In the genomic region with DNA sequence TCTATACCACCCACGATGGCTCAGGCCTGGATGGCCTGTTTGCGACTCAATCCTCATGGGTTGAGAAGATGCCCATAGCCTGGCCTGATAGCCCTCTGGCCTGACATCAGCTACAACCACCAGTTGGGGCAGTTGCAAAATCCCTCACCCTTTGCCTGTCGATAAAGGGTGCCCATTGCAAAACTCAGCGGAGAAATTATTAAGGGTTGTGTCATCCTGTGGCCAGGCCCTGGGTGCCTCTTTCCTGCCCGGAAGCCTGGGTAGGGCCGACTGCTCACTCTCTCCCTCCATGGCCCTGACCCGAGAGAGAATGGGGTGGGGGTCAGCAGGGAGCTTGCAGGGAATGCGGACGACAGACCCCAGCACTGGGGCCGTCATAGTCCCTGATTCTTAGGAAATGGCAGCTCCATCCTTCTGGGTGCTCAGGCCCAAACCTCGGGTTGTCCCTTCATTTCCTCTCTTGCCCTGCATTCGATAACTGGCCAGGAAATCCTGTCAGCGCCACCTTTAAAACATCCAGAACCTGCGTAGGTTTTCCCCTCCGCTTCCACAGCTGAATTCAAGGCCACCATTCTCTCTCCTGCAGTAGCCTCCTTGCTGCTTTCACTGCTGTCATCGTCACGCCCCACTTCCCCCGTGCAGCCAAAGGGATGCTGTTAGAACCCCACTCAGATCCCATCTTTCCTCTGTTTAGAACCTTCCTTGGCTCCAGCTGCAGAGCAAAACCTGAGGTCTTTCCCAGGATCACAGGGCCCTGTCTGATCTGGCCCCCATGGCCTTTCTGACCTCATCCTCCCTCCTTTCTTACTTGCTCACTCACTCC, we compare ENCODE assay signal across 14 cellular contexts. TPM values are rescaled to one million over a fixed set of nuclear protein-coding genes. Genes with fewer than 3 reads are reported as not detected.
DNase-seq lines count a peak whose midpoint lies in the region; ATAC-seq, FAIRE-seq and TF ChIP-seq lines count a peak whose summit lies in the region.
"Had no signal": no experiment of that assay in that cellular context is flagged by ENCODE, and none has a peak within 500 bp of the region (broad histone marks: within the 10 kb centered on the region; RNA-seq: fewer than 3 reads in every experiment).

No MANE protein-coding gene starts in this region.

- no peak overlapping the region for H3K18ac ChIP-seq in H1 (ENCODE audit: extremely low read depth, low read length)

- H3K9me3 Mint-ChIP-seq in naive thymus-derived CD8-positive, alpha-beta T cell = no peaks in the 10 kb centered on the region

- no peak overlapping the region for H2BK12ac ChIP-seq in H1 (ENCODE audit: low read depth, low read length)

- no peaks in the 10 kb centered on the region for H3K9me3 ChIP-seq in H1 (ENCODE audit: insufficient read depth in 2 of 2, low read depth in 1 of 2, low read length in 1 of 2)

- H3K27me3 Mint-ChIP-seq in naive thymus-derived CD8-positive, alpha-beta T cell = peaks cover 2 to 11% (median 10%) of the 10 kb centered on the region in 5 donors

- no peak overlapping the region for H3K14ac ChIP-seq in H1 (ENCODE audit: insufficient read length)

- H2AFZ ChIP-seq in H1 (ENCODE audit: low read length) = no peak overlapping the region

- peaks cover 0 to 3% (median 0%) of the 10 kb centered on the region in 4 experiments; a peak in 1 of 7 replicates for H3K4me1 ChIP-seq in H1 (replicated peaks in 1 of 4; ENCODE audit: control insufficient read depth in 3 of 4, insufficient read depth in 4 of 4, low read length in 3 of 4)

- H3K27ac ChIP-seq in H1 (ENCODE audit: low read depth, low read length) = no peak overlapping the region
- H3K27ac ChIP-seq: BLaER1 had no signal

- H3K36me3 Mint-ChIP-seq in naive thymus-derived CD8-positive, alpha-beta T cell = no peaks in the 10 kb centered on the region

- H3K23ac ChIP-seq in H1 (ENCODE audit: insufficient read length) = no peak overlapping the region

- no peak overlapping the region for H3K4ac ChIP-seq in H1 (replicated peaks; ENCODE audit: insufficient read length, low read depth, low read length)

- H2BK120ac ChIP-seq in H1 (replicated peaks; ENCODE audit: low read depth, low read length) = no peak overlapping the region

- DNase-seq in AG09319 (ENCODE audit: extremely low read depth, low read depth) (peak; percentile 23), NB4 (ENCODE audit: low read depth) (peak; percentile 95), H1 (ENCODE audit: low read depth in 1 of 2, low spot score in 2 of 2) (no peak), myocyte (ENCODE audit: low read depth) (peak; percentile 59), NCI-H1092 (lab: John Stamatoyannopoulos, UW) (no peak), retina (no peak)
- DNase-seq in activated CD4-positive, alpha-beta T cell treated with anti-CD3 and anti-CD28 coated beads for 4 hours = no peak
- DNase-seq in naive thymus-derived CD8-positive, alpha-beta T cell = no peak
- DNase-seq: foreskin melanocyte; NCI-H446 treated with DMSO at 0.1 percent for 48 hours; stimulated activated CD4-positive, alpha-beta T cell treated with anti-CD3 and anti-CD28 coated beads, Interleukin-4, amount 100 ng/mL, for 4 hours had no signal

- no peaks in the 10 kb centered on the region for H3K79me1 ChIP-seq in H1 (ENCODE audit: low read depth, low read length)

- H4K5ac ChIP-seq in H1 (ENCODE audit: insufficient read length, low read depth, low read length) = no peak overlapping the region

- CTCF ChIA-PET in H1 (lab: Charles Lee; ENCODE audit: partially characterized antibody) = interaction anchor here (0.6 to 1.6 kb wide), 4 partner anchors 9 to 243 kb away, joined by 3 to 4 read pairs (median 3); no protein-coding TSS in a partner anchor

- no peaks in the 10 kb centered on the region; a peak in 1 of 7 replicates for H3K27me3 ChIP-seq in H1 (replicated peaks in 1 of 4; ENCODE audit: control insufficient read depth in 3 of 4, extremely low read depth in 1 of 4, insufficient read depth in 3 of 4, low read length in 3 of 4)
- H3K27me3 ChIP-seq: BLaER1 had no signal

- POLR2A ChIA-PET in H1 (lab: Charles Lee; ENCODE audit: partially characterized antibody) = interaction anchor here (1.1 kb wide), 1 partner anchor 26 kb away, joined by 4 read pairs; no protein-coding TSS in a partner anchor
- POLR2A ChIA-PET in naive thymus-derived CD8-positive, alpha-beta T cell (lab: Charles Lee) = no interaction called here

- FAIRE-seq in H1 (lab: Jason Lieb, UNC) = no peak
- FAIRE-seq: GM18507 had no signal

- H4K20me1 ChIP-seq in H1 (replicated peaks in 1 of 2; ENCODE audit: control insufficient read depth in 1 of 2, insufficient read depth in 2 of 2, low read length in 2 of 2) = no peaks in the 10 kb centered on the region
- H4K20me1 ChIP-seq: BLaER1 had no signal

- no peak overlapping the region for H4K91ac ChIP-seq in H1 (replicated peaks; ENCODE audit: insufficient read length, low read length)

- H3K9ac ChIP-seq in H1 (replicated peaks in 1 of 4; ENCODE audit: extremely low read depth in 1 of 4, low read depth in 3 of 4, low read length in 3 of 4) = no peak overlapping the region
- H3K9ac ChIP-seq: BLaER1 had no signal

- no peak for TF ChIP-seq RAD21 in H1 (IDR thresholded peaks at IDR 0.05 in 1 of 2, conservative IDR thresholded peaks at IDR 0.05 in 1 of 2; ENCODE audit: low read depth in 2 of 2, low read length in 2 of 2)

- no peaks in the 10 kb centered on the region for H3K36me3 ChIP-seq in H1 (ENCODE audit: control insufficient read depth in 2 of 4, insufficient read depth in 4 of 4, low read length in 3 of 4)
- H3K36me3 ChIP-seq: BLaER1 had no signal

- no peak overlapping the region for H2BK5ac ChIP-seq in H1 (ENCODE audit: low read depth, low read length)

- peak overlapping the region in 1 of 10 donors; percentile 24 for H3K27ac Mint-ChIP-seq in naive thymus-derived CD8-positive, alpha-beta T cell
- H3K27ac Mint-ChIP-seq: activated naive CD4-positive, alpha-beta T cell treated with anti-CD3 and anti-CD28 coated beads, Interleukin-2, amount 50 U/mL, for 72 hours had no signal

- H2BK15ac ChIP-seq in H1 (ENCODE audit: low read length) = no peak overlapping the region

- H3K79me2 ChIP-seq in H1 (ENCODE audit: control insufficient read depth in 1 of 2, insufficient read depth in 2 of 2, low read length in 2 of 2) = no peaks in the 10 kb centered on the region

- H4K8ac ChIP-seq in H1 (ENCODE audit: extremely low read depth, insufficient read depth, low read length) = peak overlapping the region; percentile 51; the same call in 1 of the 2 replicates

- peak; percentile 1 for TF ChIP-seq CTCF in AG09319 (IDR thresholded peaks at IDR 0.05; ENCODE audit: low read depth, low read length)
- TF ChIP-seq CTCF in NB4 (IDR thresholded peaks at IDR 0.05; ENCODE audit: low read depth, low read length) = peak; percentile 6
- no peak for TF ChIP-seq CTCF in H1 (IDR thresholded peaks at IDR 0.05; ENCODE audit: control extremely low read depth in 1 of 3, insufficient read depth in 1 of 3, low read depth in 1 of 3, low read length in 3 of 3)

- 87% methylated on average over 18 of the region's 18 CpGs; no CpG with 5 or more reads in 1 of the 2 experiments for WGBS in H1 (ENCODE audit: extremely low coverage in 1 of 2, insufficient coverage in 1 of 2, insufficient read length in 1 of 2, insufficient replicate concordance in 2 of 2, low coverage in 1 of 2, low lambda C conversion rate in 2 of 2, missing lambda C conversion rate in 1 of 2), 2 experiments

- TF ChIP-seq EP300 in H1 (IDR thresholded peaks at IDR 0.05; ENCODE audit: borderline replicate concordance in 1 of 2, low read depth in 2 of 2, low read length in 2 of 2) = no peak

- no peak overlapping the region for H3K56ac ChIP-seq in H1 (replicated peaks; ENCODE audit: insufficient read length, low read depth, low read length)

- no peaks in the 10 kb centered on the region for H3K23me2 ChIP-seq in H1 (ENCODE audit: low read depth, low read length)

- H3K4me2 ChIP-seq in H1 (ENCODE audit: insufficient read depth in 1 of 2, low read depth in 2 of 2, low read length in 2 of 2) = no peak overlapping the region
- H3K4me2 ChIP-seq: BLaER1 had no signal

- no peak for TF ChIP-seq POLR2A in NB4 (IDR thresholded peaks at IDR 0.05; ENCODE audit: extremely low read depth, insufficient read length)
- no peak for TF ChIP-seq POLR2A in H1 (IDR thresholded peaks at IDR 0.05; ENCODE audit: control extremely low read depth in 1 of 2, low read depth in 2 of 2, low read length in 2 of 2)

- no peak overlapping the region for H2BK20ac ChIP-seq in H1 (ENCODE audit: low read length)

- H3K4me3 ChIP-seq in NB4 (ENCODE audit: low read depth, low read length) = peak overlapping the region; percentile 12
- H3K4me3 ChIP-seq in H1 (ENCODE audit: extremely low read depth in 1 of 4, insufficient read depth in 2 of 4, low read depth in 3 of 4, low read length in 4 of 4) = no peak overlapping the region
- H3K4me3 ChIP-seq: BLaER1 had no signal

- H3K4me3 Mint-ChIP-seq in naive thymus-derived CD8-positive, alpha-beta T cell = no peak overlapping the region

- H2AK5ac ChIP-seq in H1 (ENCODE audit: low read depth, low read length) = no peak overlapping the region

- ATAC-seq in naive thymus-derived CD8-positive, alpha-beta T cell = no peak
- ATAC-seq: activated naive CD4-positive, alpha-beta T cell treated with anti-CD3 and anti-CD28 coated beads, Interleukin-2, amount 50 U/mL, for 72 hours had no signal

- peaks cover 0 to 2% (median 0%) of the 10 kb centered on the region in 4 donors for H3K4me1 Mint-ChIP-seq in naive thymus-derived CD8-positive, alpha-beta T cell

TF ChIP-seq in H1, 55 proteins besides CTCF, POLR2A, EP300 and RAD21:
- TF ChIP-seq POLR2AphosphoS5 (IDR thresholded peaks at IDR 0.05; ENCODE audit: low read depth, low read length) = no peak
- no peak for TF ChIP-seq NANOG (IDR thresholded peaks at IDR 0.05; ENCODE audit: insufficient read depth, low read depth, low read length, poor library complexity, severe bottlenecking)
- TF ChIP-seq KDM1A (IDR thresholded peaks at IDR 0.05; ENCODE audit: borderline replicate concordance, low read length) = no peak
- TF ChIP-seq EZH2 (IDR thresholded peaks at IDR 0.05; ENCODE audit: low read depth, low read length, severe bottlenecking) = no peak

RNA-seq across cellular contexts. Expression of a gene that starts 31.1 kb away (rescaled TPM):
- 24.1 and 24.5 TPM in 2 replicates for total RNA-seq in H1 (2021; fragmentation: NEBNext Ultra II Directional; extraction: Animal tissue kit (Norgen Biotek cat#: 25700))
- 7.1 and 13.1 TPM in 2 replicates for polyA plus RNA-seq in H1 (2011; rRNA removed)
- 16.1 TPM for polyA plus RNA-seq in H1 (2011; cell fraction: cytosol; rRNA removed)
- polyA plus RNA-seq in H1 (2011; cell fraction: nucleus; rRNA removed) = 10.5 TPM
- 6.1 to 8.3 TPM (median 7.2 TPM) in 4 replicates for polyA plus RNA-seq in H1 (2012, experiment 1 of 2)
- polyA plus RNA-seq in H1 (2012, experiment 2 of 2) = 4.8 TPM
- 15.1 TPM for polyA plus RNA-seq in H1 (2013, experiment 1 of 2)
- 15.0 TPM for polyA plus RNA-seq in H1 (2013, experiment 2 of 2)
- 1.3 and 1.4 TPM in 2 replicates for polyA minus RNA-seq in H1 (2011; rRNA and poly(A)+ RNA removed)
- polyA minus RNA-seq in H1 (2011; cell fraction: cytosol; rRNA and poly(A)+ RNA removed) = 18.6 TPM
- 16.1 TPM for polyA minus RNA-seq in H1 (2011; cell fraction: nucleus; rRNA and poly(A)+ RNA removed)
- total RNA-seq in myocyte = 29.6 and 31.3 TPM in 2 replicates
- 27.8 TPM for polyA plus RNA-seq in myocyte (2012)
- total RNA-seq in naive thymus-derived CD8-positive, alpha-beta T cell = 10 to 100 TPM; 47.1 to 49.0 TPM
- 10 to 100 TPM; 13.1 to 17.9 (median 14.7) TPM for polyA plus RNA-seq in naive thymus-derived CD8-positive, alpha-beta T cell

Comparison
In these comparisons a context has a peak if more than half of its experiments do, and no peak if none do; other contexts are left out.
1. DNase-seq: peak in AG09319 (single experiment), NB4 (single experiment) and myocyte (single experiment); none in H1 (0 of 2), activated CD4-positive, alpha-beta T cell treated with anti-CD3 and anti-CD28 coated beads for 4 hours (0 of 2), naive thymus-derived CD8-positive, alpha-beta T cell (0 of 10), NCI-H1092 (single experiment) and retina (single experiment).
2. CTCF ChIP-seq: peak in AG09319 (single experiment) and NB4 (single experiment); none in H1 (0 of 3).